In genomic region chr5:76187386-76187785, GRCh38 we compare ENCODE assay signal across 8 cellular contexts.
"Had no signal": no experiment of that assay in that cellular context is flagged by ENCODE, and none has a peak within 500 bp of the region (broad histone marks: within the 10 kb centered on the region; RNA-seq: fewer than 3 reads in every experiment).

No MANE protein-coding gene starts in this region.

- ATAC-seq: HepG2, K562 had no signal

- H3K36me3 Mint-ChIP-seq: IgD-negative memory B cell had no signal

- H3K4me3 ChIP-seq: K562 had no signal

- H3K27ac ChIP-seq: HL-60 had no signal

- H3K4me1 Mint-ChIP-seq: IgD-negative memory B cell had no signal

- H3K27ac Mint-ChIP-seq: IgD-negative memory B cell had no signal

- DNase-seq: IMR-90, KBM-7, KG1 had no signal

- H3K4me3 Mint-ChIP-seq: IgD-negative memory B cell had no signal

- FAIRE-seq: HepG2, HTR-8/SVneo, K562 had no signal
